8 cellular contexts compared by ENCODE assay signal in the genomic region with DNA sequence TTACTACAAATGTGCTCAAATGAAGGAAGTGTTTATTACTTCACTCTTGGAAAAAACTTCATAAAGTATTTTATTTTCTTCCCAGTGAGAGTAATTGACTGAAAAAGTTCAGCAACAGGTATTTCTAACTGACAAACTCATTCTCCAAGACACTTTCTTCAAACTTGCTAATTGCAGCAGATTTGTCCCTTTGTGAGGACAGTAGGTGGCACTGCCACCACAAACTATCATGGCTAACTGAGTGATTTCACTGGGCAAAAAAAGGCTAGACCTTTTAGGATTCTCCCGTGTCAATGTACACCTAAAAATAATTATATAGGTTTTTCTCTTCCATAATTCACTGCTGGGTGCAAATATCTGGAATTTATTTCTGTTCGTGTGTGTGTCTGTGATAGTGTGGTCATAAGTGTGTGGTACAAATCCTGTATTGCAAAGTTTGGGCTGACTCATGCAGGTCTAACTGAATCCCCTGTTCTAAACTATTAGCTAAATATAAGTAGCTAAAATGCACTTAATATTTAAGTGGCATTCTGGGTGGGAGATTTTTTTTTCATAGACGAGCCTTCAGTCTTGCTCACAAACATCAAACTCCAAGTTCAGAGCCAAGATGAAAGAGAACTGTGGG. TPM values are rescaled to one million over a fixed set of nuclear protein-coding genes. Genes with fewer than 3 reads are reported as not detected.
DNase-seq lines count a peak whose midpoint lies in the region; ATAC-seq and TF ChIP-seq lines count a peak whose summit lies in the region.

No MANE protein-coding gene starts in this region.

- DNase-seq in CD14-positive monocyte (ENCODE audit: low spot score) (no peak), GM23338 (ENCODE audit: low spot score) (peak; percentile 46), SKM-1 treated with dmso at 0.1 percent for 144 hours (lab: John Stamatoyannopoulos, UW; ENCODE audit: unreplicated experiment) (peak; percentile 22), dorsolateral prefrontal cortex (peak in 3 of 10 donors; percentile 13 to 51 (median 32)), sciatic nerve (ENCODE audit: low spot score) (no peak)
- peak in 6 of 9 donors; percentile 37 to 45 (median 39) for DNase-seq in naive thymus-derived CD4-positive, alpha-beta T cell

- no peak overlapping the region for H3K27ac ChIP-seq in GM23338 (ENCODE audit: low read depth)
- no peak overlapping the region for H3K27ac ChIP-seq in dorsolateral prefrontal cortex
- no peak overlapping the region for H3K27ac ChIP-seq in naive thymus-derived CD4-positive, alpha-beta T cell (ENCODE audit: low read depth, low read length)

- no peaks in the 10 kb centered on the region for H3K9me3 ChIP-seq in naive thymus-derived CD4-positive, alpha-beta T cell (ENCODE audit: control insufficient read depth in 2 of 3, low read length in 3 of 3)

- CTCF ChIA-PET in naive thymus-derived CD4-positive, alpha-beta T cell (lab: Charles Lee), result interaction anchor here (0.6 to 2.6 kb wide), 9 partner anchors 22 to 1328 kb away, joined by 3 to 14 read pairs (median 7); a partner anchor contains a TSS

- intact Hi-C loops in CD14-positive monocyte (cut with micrococcal nuclease), result loop anchor here (5.0 kb wide), 2 partner anchors 704 to 1329 kb away; a partner anchor contains a TSS
- intact Hi-C loops in dorsolateral prefrontal cortex (cut with DNase I), result loop anchor here (5.0 to 10.0 kb wide), 3 partner anchors 263 to 1574 kb away; no protein-coding TSS in a partner anchor
- intact Hi-C loops in naive thymus-derived CD4-positive, alpha-beta T cell (cut with micrococcal nuclease), result loop anchor here (1.0 to 10.0 kb wide), 9 partner anchors 261 to 1617 kb away; no protein-coding TSS in a partner anchor
- intact Hi-C loops in sciatic nerve (cut with DNase I), result loop anchor here (10.0 kb wide), 1 partner anchor 697 kb away; no protein-coding TSS in a partner anchor

- H3F3A ChIP-seq in GM23338 (replicated peaks; ENCODE audit: low read depth), result no peaks in the 10 kb centered on the region

- H4K20me1 ChIP-seq in GM23338 (replicated peaks; ENCODE audit: insufficient read depth), result no peaks in the 10 kb centered on the region

- peaks cover 33% of the 10 kb centered on the region for H3K79me2 ChIP-seq in GM23338 (replicated peaks; ENCODE audit: insufficient read depth)

- no peak overlapping the region for H3K4me2 ChIP-seq in GM23338

- H3K9me2 ChIP-seq in GM23338 (ENCODE audit: insufficient read depth), result no peaks in the 10 kb centered on the region

- H3K27ac Mint-ChIP-seq in CD14-positive monocyte (no peak overlapping the region), GM23338 (no peak overlapping the region)
- no peak overlapping the region for H3K27ac Mint-ChIP-seq in naive thymus-derived CD4-positive, alpha-beta T cell

- no peak overlapping the region for H2AFZ ChIP-seq in GM23338

- no peak for ATAC-seq in GM23338
- peak; percentile 57 for ATAC-seq in naive thymus-derived CD4-positive, alpha-beta T cell
- no peak for ATAC-seq in GM21786 (IDR thresholded peaks at IDR 0.05; ENCODE audit: unreplicated experiment)
- ATAC-seq in sciatic nerve, result no peak
- no peak for ATAC-seq in GM18517 (IDR thresholded peaks at IDR 0.05; ENCODE audit: unreplicated experiment)

- H3K36me3 Mint-ChIP-seq in CD14-positive monocyte (peaks cover 0 to 6% of the 10 kb centered on the region in 2 donors), GM23338 (ENCODE audit: low read depth) (peaks cover 6% of the 10 kb centered on the region; the same call in 1 of the 3 replicates)
- H3K36me3 Mint-ChIP-seq in naive thymus-derived CD4-positive, alpha-beta T cell, result no peaks in the 10 kb centered on the region

- H3K27me3 Mint-ChIP-seq in CD14-positive monocyte (ENCODE audit: low read depth in 3 of 3) (peaks cover 42 to 56% (median 42%) of the 10 kb centered on the region in 3 donors), GM23338 (ENCODE audit: insufficient read depth, low read depth, poor library complexity) (peaks cover 21% of the 10 kb centered on the region)
- peaks cover 40 to 51% (median 47%) of the 10 kb centered on the region in 5 donors for H3K27me3 Mint-ChIP-seq in naive thymus-derived CD4-positive, alpha-beta T cell

- H3K4me3 Mint-ChIP-seq in CD14-positive monocyte, result peak overlapping the region in 1 of 2 donors; percentile 8
- H3K4me3 Mint-ChIP-seq in GM23338, result no peak overlapping the region
- H3K4me3 Mint-ChIP-seq in naive thymus-derived CD4-positive, alpha-beta T cell, result no peak overlapping the region

- peak; percentile 47 for TF ChIP-seq CTCF in CD14-positive monocyte (IDR thresholded peaks at IDR 0.05)
- peak; percentile 74 to 76 for TF ChIP-seq CTCF in GM23338 (conservative IDR thresholded peaks at IDR 0.05; ENCODE audit: low read depth in 2 of 2)
- TF ChIP-seq CTCF in dorsolateral prefrontal cortex (IDR thresholded peaks at IDR 0.05 in 54 of 56, conservative IDR thresholded peaks at IDR 0.05 in 2 of 56; ENCODE audit: low read depth in 1 of 56, partially characterized antibody in 56 of 56), result peak; percentile 30 to 80 (median 66)

- peaks cover 27% of the 10 kb centered on the region for H3K27me3 ChIP-seq in GM23338 (ENCODE audit: insufficient read depth)
- peaks cover 0 to 62% (median 35%) of the 10 kb centered on the region in 45 donors for H3K27me3 ChIP-seq in dorsolateral prefrontal cortex
- no peaks in the 10 kb centered on the region for H3K27me3 ChIP-seq in naive thymus-derived CD4-positive, alpha-beta T cell (ENCODE audit: control insufficient read depth in 2 of 2, insufficient read depth in 2 of 2, low read length in 2 of 2)

- no peak overlapping the region for H3K4me3 ChIP-seq in GM23338
- no peak overlapping the region for H3K4me3 ChIP-seq in dorsolateral prefrontal cortex
- no peak overlapping the region for H3K4me3 ChIP-seq in naive thymus-derived CD4-positive, alpha-beta T cell (ENCODE audit: low read length)

- no peaks in the 10 kb centered on the region for H3K36me3 ChIP-seq in GM23338 (ENCODE audit: insufficient read depth)
- H3K36me3 ChIP-seq in naive thymus-derived CD4-positive, alpha-beta T cell (ENCODE audit: control insufficient read depth in 2 of 3, insufficient read depth in 3 of 3, low read length in 3 of 3), result no peaks in the 10 kb centered on the region

- H3K9me3 Mint-ChIP-seq in CD14-positive monocyte (peaks cover 0 to 8% (median 0%) of the 10 kb centered on the region in 7 donors), GM23338 (peaks cover 3% of the 10 kb centered on the region; the same call in 1 of the 3 replicates)
- no peaks in the 10 kb centered on the region for H3K9me3 Mint-ChIP-seq in naive thymus-derived CD4-positive, alpha-beta T cell

- H3K4me1 Mint-ChIP-seq in CD14-positive monocyte, result peaks cover 12% of the 10 kb centered on the region
- peaks cover 44% of the 10 kb centered on the region for H3K4me1 Mint-ChIP-seq in GM23338
- H3K4me1 Mint-ChIP-seq in naive thymus-derived CD4-positive, alpha-beta T cell, result peaks cover 7 to 18% (median 14%) of the 10 kb centered on the region in 7 donors

- POLR2A ChIA-PET in naive thymus-derived CD4-positive, alpha-beta T cell (lab: Charles Lee), result no interaction called here

- H3K4me1 ChIP-seq in GM23338 (ENCODE audit: insufficient read depth), result peaks cover 25% of the 10 kb centered on the region
- H3K4me1 ChIP-seq in naive thymus-derived CD4-positive, alpha-beta T cell (ENCODE audit: control insufficient read depth in 2 of 2, insufficient read depth in 2 of 2, low read length in 2 of 2), result peaks cover 0 to 4% of the 10 kb centered on the region in 2 donors

TF ChIP-seq in GM23338, 12 proteins besides CTCF, POLR2A, EP300 and RAD21 (continues in another document):
- TF ChIP-seq POLR2AphosphoS5 (IDR thresholded peaks at IDR 0.05; ENCODE audit: low read depth), result no peak
- TF ChIP-seq JUNB (IDR thresholded peaks at IDR 0.05; ENCODE audit: unreplicated experiment), result no peak
- no peak for TF ChIP-seq CREB1 (CRISPR knock-in tag; IDR thresholded peaks at IDR 0.05; ENCODE audit: low read depth)

RNA-seq across cellular contexts. Expression of a gene that starts 3.9 kb away (rescaled TPM):
- polyA plus RNA-seq in CD14-positive monocyte (not detected), GM23338 (2016; fragmentation: Nextera tagmentation; extraction: Ambion mirVana) (5.4 and 6.1 TPM in 2 replicates)
- total RNA-seq in GM23338 (2014; rRNA removed; shearing (Covaris generic)), result 17.6 and 24.1 TPM in 2 replicates
- total RNA-seq in dorsolateral prefrontal cortex (1 to 10 TPM in 37 of 120 experiments, under 1 TPM in 70, not detected in 13; 0.21 to 3.5 (median 0.80) TPM), sciatic nerve (1.0 TPM)
- total RNA-seq in naive thymus-derived CD4-positive, alpha-beta T cell, result 1 to 10 TPM in 3 of 5 experiments, not detected in 2; 3.6 to 4.2 (median 4.2) TPM
- 1 to 10 TPM in 1 of 2 donors, under 1 TPM in 1; 0.87 to 2.4 TPM for polyA plus RNA-seq in naive thymus-derived CD4-positive, alpha-beta T cell

Comparison
In these comparisons a context has a peak if more than half of its experiments do, and no peak if none do; other contexts are left out.
1. DNase-seq: peak in GM23338 (single experiment), SKM-1 treated with dmso at 0.1 percent for 144 hours (single experiment) and naive thymus-derived CD4-positive, alpha-beta T cell (6 of 9); none in CD14-positive monocyte (single experiment) and sciatic nerve (single experiment).
2. Peak in every context shown above with its lines, with median percentiles within 50 percentile points of each other: CTCF ChIP-seq.